In genomic region chr15:70066422-70066821, GRCh38 we compare ENCODE assay signal across 25 cellular contexts. TPM values are rescaled to one million over a fixed set of nuclear protein-coding genes. Genes with fewer than 3 reads are reported as not detected.
DNase-seq lines count a peak whose midpoint lies in the region; ATAC-seq and TF ChIP-seq lines count a peak whose summit lies in the region.
"Had no signal": no experiment of that assay in that cellular context is flagged by ENCODE, and none has a peak within 500 bp of the region (broad histone marks: within the 10 kb centered on the region; RNA-seq: fewer than 3 reads in every experiment).

No MANE protein-coding gene starts in this region.

- H3K36me3 Mint-ChIP-seq in stimulated activated naive B cell treated with anti-CD40 and anti-IgM and Interleukin-4, amounts not matched to agents 10 μg/mL and 1 μg/mL and 100 μg/mL, for 72 hours: peaks cover 32 to 53% of the 10 kb centered on the region in 2 donors
- H3K36me3 Mint-ChIP-seq in glutamatergic neuron (ENCODE audit: unreplicated experiment): peaks cover 8% of the 10 kb centered on the region

- H2AFZ ChIP-seq in GM23248: no peak overlapping the region

- no peak for ATAC-seq in stimulated activated naive B cell treated with anti-CD40 and anti-IgM and Interleukin-4, amounts not matched to agents 10 μg/mL and 1 μg/mL and 100 μg/mL, for 72 hours (replicated peaks)
- ATAC-seq: activated naive CD8-positive, alpha-beta T cell treated with anti-CD3 and anti-CD28 coated beads, Interleukin-2, amount 50 U/mL, for 24 hours; body of pancreas; effector memory CD8-positive, alpha-beta T cell; esophagus mucosa; HCT116 had no signal

- no peaks in the 10 kb centered on the region for H3K27me3 Mint-ChIP-seq in stimulated activated naive B cell treated with anti-CD40 and anti-IgM and Interleukin-4, amounts not matched to agents 10 μg/mL and 1 μg/mL and 100 μg/mL, for 72 hours
- peaks cover 7% of the 10 kb centered on the region for H3K27me3 Mint-ChIP-seq in glutamatergic neuron (ENCODE audit: unreplicated experiment)
- H3K27me3 Mint-ChIP-seq: activated naive CD8-positive, alpha-beta T cell treated with anti-CD3 and anti-CD28 coated beads, Interleukin-2, amount 50 U/mL, for 24 hours; effector memory CD8-positive, alpha-beta T cell had no signal

- H3K27ac ChIP-seq in GM23248: no peak overlapping the region
- H3K27ac ChIP-seq: neutrophil, prostate gland, sigmoid colon, upper lobe of left lung had no signal

- no peaks in the 10 kb centered on the region for H3K4me1 ChIP-seq in GM23248 (ENCODE audit: insufficient read depth)

- no peaks in the 10 kb centered on the region for H3F3A ChIP-seq in GM23248 (ENCODE audit: insufficient read depth)

- no peaks in the 10 kb centered on the region for H3K9me3 Mint-ChIP-seq in stimulated activated naive B cell treated with anti-CD40 and anti-IgM and Interleukin-4, amounts not matched to agents 10 μg/mL and 1 μg/mL and 100 μg/mL, for 72 hours
- H3K9me3 Mint-ChIP-seq in glutamatergic neuron (ENCODE audit: unreplicated experiment): peaks cover 12% of the 10 kb centered on the region
- H3K9me3 Mint-ChIP-seq: activated naive CD8-positive, alpha-beta T cell treated with anti-CD3 and anti-CD28 coated beads, Interleukin-2, amount 50 U/mL, for 24 hours; effector memory CD8-positive, alpha-beta T cell had no signal

- H3K4me3 ChIP-seq in GM23248: no peak overlapping the region
- H3K4me3 ChIP-seq in foreskin fibroblast (ENCODE audit: low read depth in 1 of 2, low read length in 2 of 2): no peak overlapping the region
- H3K4me3 ChIP-seq: body of pancreas, prostate gland, sigmoid colon, upper lobe of left lung had no signal

- H3K36me3 ChIP-seq in GM23248 (ENCODE audit: low read depth): peaks cover 36% of the 10 kb centered on the region

- H3K4me3 Mint-ChIP-seq in stimulated activated naive B cell treated with anti-CD40 and anti-IgM and Interleukin-4, amounts not matched to agents 10 μg/mL and 1 μg/mL and 100 μg/mL, for 72 hours: no peak overlapping the region
- no peak overlapping the region for H3K4me3 Mint-ChIP-seq in glutamatergic neuron (ENCODE audit: unreplicated experiment)
- H3K4me3 Mint-ChIP-seq: activated naive CD8-positive, alpha-beta T cell treated with anti-CD3 and anti-CD28 coated beads, Interleukin-2, amount 50 U/mL, for 24 hours; effector memory CD8-positive, alpha-beta T cell had no signal

- peaks cover 1 to 2% of the 10 kb centered on the region in 2 donors for H3K4me1 Mint-ChIP-seq in stimulated activated naive B cell treated with anti-CD40 and anti-IgM and Interleukin-4, amounts not matched to agents 10 μg/mL and 1 μg/mL and 100 μg/mL, for 72 hours
- peaks cover 27% of the 10 kb centered on the region for H3K4me1 Mint-ChIP-seq in glutamatergic neuron (ENCODE audit: low read depth, unreplicated experiment)
- H3K4me1 Mint-ChIP-seq: activated naive CD8-positive, alpha-beta T cell treated with anti-CD3 and anti-CD28 coated beads, Interleukin-2, amount 50 U/mL, for 24 hours had no signal

- H3K9me2 ChIP-seq in GM23248 (ENCODE audit: insufficient read depth): no peaks in the 10 kb centered on the region

- H3K27ac Mint-ChIP-seq in stimulated activated naive B cell treated with anti-CD40 and anti-IgM and Interleukin-4, amounts not matched to agents 10 μg/mL and 1 μg/mL and 100 μg/mL, for 72 hours: peak overlapping the region; percentile 39
- no peak overlapping the region for H3K27ac Mint-ChIP-seq in glutamatergic neuron (ENCODE audit: unreplicated experiment)
- H3K27ac Mint-ChIP-seq: activated naive CD8-positive, alpha-beta T cell treated with anti-CD3 and anti-CD28 coated beads, Interleukin-2, amount 50 U/mL, for 24 hours; effector memory CD8-positive, alpha-beta T cell had no signal

- H3K27me3 ChIP-seq in GM23248 (replicated peaks; ENCODE audit: insufficient read depth): no peaks in the 10 kb centered on the region
- H3K27me3 ChIP-seq: BE2C, body of pancreas, neutrophil, sigmoid colon, upper lobe of left lung had no signal

- TF ChIP-seq CTCF in foreskin fibroblast (IDR thresholded peaks at IDR 0.05; ENCODE audit: low read depth, low read length): no peak
- no peak for TF ChIP-seq CTCF in glutamatergic neuron (IDR thresholded peaks at IDR 0.05; ENCODE audit: partially characterized antibody, unreplicated experiment)

- DNase-seq in GM23248: peak; percentile 35
- peak; percentile 73 for DNase-seq in amniotic epithelial cell (ENCODE audit: low read depth)
- DNase-seq in foreskin fibroblast: peak; percentile 30 to 73
- no peak for DNase-seq in stimulated activated naive B cell treated with anti-CD40 and anti-IgM and Interleukin-4, amounts not matched to agents 10 μg/mL and 1 μg/mL and 100 μg/mL, for 72 hours
- DNase-seq in glutamatergic neuron: no peak
- DNase-seq in HK-2 (ENCODE audit: unreplicated experiment): no peak
- no peak for DNase-seq in NCI-H187 treated with DMSO at 0.1 percent for 48 hours (lab: John Stamatoyannopoulos, UW)
- no peak for DNase-seq in NCI-H526 treated with DMSO at 0.1 percent for 48 hours (lab: John Stamatoyannopoulos, UW)
- DNase-seq: activated gamma-delta T cell; activated naive CD8-positive, alpha-beta T cell treated with anti-CD3 and anti-CD28 coated beads, Interleukin-2, amount 50 U/mL, for 24 hours; activated T-cell treated with anti-CD3 and anti-CD28 coated beads, Interleukin-2, amount 50 U/mL, for 1 hour; BE2C; body of pancreas; DMS53; effector memory CD8-positive, alpha-beta T cell; NCI-H510A; NK-92 treated with Interleukin-12 subunit alpha and Interleukin-12 subunit beta, amount 100 ng/mL, for 24 hours; SIG-M5; sigmoid colon; stimulated activated CD8-positive, alpha-beta memory T cell treated with anti-CD3 and anti-CD28 coated beads, Interleukin-4, amount 100 ng/mL, for 48 hours; upper lobe of left lung had no signal

- no peak overlapping the region for H3K9ac ChIP-seq in GM23248

- in situ Hi-C loops in GM23248 (cut with MboI): no loop called here

- H3K79me2 ChIP-seq in GM23248 (ENCODE audit: insufficient read depth): peaks cover 22% of the 10 kb centered on the region; the same call in 1 of the 2 replicates

- no peaks in the 10 kb centered on the region for H3K9me3 ChIP-seq in GM23248 (ENCODE audit: low read depth)
- H3K9me3 ChIP-seq: BE2C, body of pancreas, prostate gland, sigmoid colon, upper lobe of left lung had no signal

- H4K20me1 ChIP-seq in GM23248 (ENCODE audit: insufficient read depth): no peaks in the 10 kb centered on the region; the same call in 1 of the 2 replicates

- 92 to 93% methylated on average over 5 of the region's 5 CpGs for WGBS in GM23248 (ENCODE audit: low coverage in 1 of 2, low lambda C conversion rate in 2 of 2, missing lambda C conversion rate in 2 of 2), 2 experiments

- H3K4me2 ChIP-seq in GM23248 (ENCODE audit: unreplicated experiment): no peak overlapping the region

RNA-seq across cellular contexts. Expression of gene TLE3, which starts 31.3 kb away (rescaled TPM):
- total RNA-seq in GM23248 (2014; rRNA removed; shearing (Covaris generic)): 25.3 and 37.6 TPM in 2 replicates
- polyA plus RNA-seq in GM23248 (2016; fragmentation: Nextera tagmentation; extraction: Ambion mirVana): 9.8 and 11.7 TPM in 2 replicates
- 89.2 TPM for total RNA-seq in glutamatergic neuron (ENCODE audit: unreplicated experiment)

Comparison
In these comparisons a context has a peak if more than half of its experiments do, and no peak if none do; other contexts are left out.
1. DNase-seq: peak in GM23248 (single experiment), amniotic epithelial cell (single experiment) and foreskin fibroblast (2 of 2); none in stimulated activated naive B cell treated with anti-CD40 and anti-IgM and Interleukin-4, amounts not matched to agents 10 μg/mL and 1 μg/mL and 100 μg/mL, for 72 hours (single experiment), glutamatergic neuron (single experiment), HK-2 (single experiment), NCI-H187 treated with DMSO at 0.1 percent for 48 hours (single experiment) and NCI-H526 treated with DMSO at 0.1 percent for 48 hours (single experiment).